8 cellular contexts compared by ENCODE assay signal in genomic region chr10:43078986-43079273, GRCh38. TPM values are rescaled to one million over a fixed set of nuclear protein-coding genes. Genes with fewer than 3 reads are reported as not detected.
DNase-seq lines count a peak whose midpoint lies in the region; ATAC-seq and TF ChIP-seq lines count a peak whose summit lies in the region.

No MANE protein-coding gene starts in this region.

- no peak overlapping the region for H3K9ac ChIP-seq in HCT116 (ENCODE audit: low read length)

- H3K4me2 ChIP-seq in HCT116 (ENCODE audit: low read length) (no peak overlapping the region), hepatocyte (no peak overlapping the region)

- CTCF ChIA-PET in HCT116 (lab: Charles Lee): interaction anchor here (1.0 to 1.5 kb wide), 5 partner anchors 14 to 325 kb away, joined by 3 to 7 read pairs (median 4); no protein-coding TSS in a partner anchor

- no peak overlapping the region for H3K27ac ChIP-seq in HCT116 (ENCODE audit: low read depth, low read length)
- no peak overlapping the region for H3K27ac ChIP-seq in hepatocyte

- no peaks in the 10 kb centered on the region for H4K20me1 ChIP-seq in HCT116 (ENCODE audit: insufficient read depth)
- H4K20me1 ChIP-seq in hepatocyte (ENCODE audit: insufficient read depth, poor library complexity, severe bottlenecking): no peaks in the 10 kb centered on the region

- ATAC-seq in HCT116 (peak; percentile 42), GM21390 (IDR thresholded peaks at IDR 0.05; ENCODE audit: unreplicated experiment) (no peak)

- H3K36me3 Mint-ChIP-seq in CD14-positive monocyte: peaks cover 0 to 1% of the 10 kb centered on the region in 2 donors

- H3K4me3 Mint-ChIP-seq in CD14-positive monocyte: peak overlapping the region in 1 of 2 donors; percentile 63

- POLR2A ChIA-PET in HCT116 (lab: Charles Lee): no interaction called here

- RAD21 ChIA-PET in HCT116 (lab: Charles Lee; ENCODE audit: low non-redundant PET in 1 of 2, low total read pairs in 2 of 2, uncharacterized antibody in 2 of 2, unreplicated experiment in 2 of 2): interaction anchor here (0.7 to 1.2 kb wide), 2 partner anchors 210 to 212 kb away, joined by 3 read pairs; no protein-coding TSS in a partner anchor

- peak; percentile 74 for TF ChIP-seq RAD21 in HCT116 (IDR thresholded peaks at IDR 0.05; ENCODE audit: low read depth)

- DNase-seq in CD14-positive monocyte (ENCODE audit: low spot score) (no peak), HCT116 (ENCODE audit: low read depth, low spot score) (no peak), UCSD-AML1 (lab: John Stamatoyannopoulos, UW; ENCODE audit: unreplicated experiment) (peak; percentile 66), hepatocyte (ENCODE audit: low spot score) (peak; percentile 32), NCI-H2196 (lab: John Stamatoyannopoulos, UW; ENCODE audit: unreplicated experiment) (no peak), T-helper 9 cell (no peak)
- DNase-seq in NK-92 treated with Interleukin-12 subunit alpha and Interleukin-12 subunit beta, amount 100 ng/mL, for 24 hours (lab: John Stamatoyannopoulos, UW): no peak

- no peak overlapping the region for H3K27ac Mint-ChIP-seq in CD14-positive monocyte

- TF ChIP-seq POLR2A in HCT116 (IDR thresholded peaks at IDR 0.05; ENCODE audit: borderline replicate concordance, extremely low read depth, insufficient read depth, insufficient read length): no peak

- intact Hi-C loops in CD14-positive monocyte (cut with micrococcal nuclease): no loop called here
- intact Hi-C loops in HCT116 (cut with micrococcal nuclease): loop anchor here (1.0 to 2.0 kb wide), 2 partner anchors 26 to 213 kb away; no protein-coding TSS in a partner anchor

- peak; percentile 34 for TF ChIP-seq CTCF in CD14-positive monocyte (IDR thresholded peaks at IDR 0.05)
- peak; percentile 57 to 84 (median 80); a peak in 5 of 6 replicates for TF ChIP-seq CTCF in HCT116 (IDR thresholded peaks at IDR 0.05 in 2 of 3, conservative IDR thresholded peaks at IDR 0.05 in 1 of 3; ENCODE audit: borderline replicate concordance in 1 of 3, insufficient read depth in 1 of 3, low read depth in 2 of 3, low read length in 2 of 3)
- peak; percentile 46 for TF ChIP-seq CTCF in hepatocyte (IDR thresholded peaks at IDR 0.05; ENCODE audit: poor library complexity)

- H3K4me1 ChIP-seq in HCT116 (ENCODE audit: control insufficient read depth in 1 of 2, insufficient read depth in 2 of 2, low read length in 2 of 2) (peaks cover 12 to 19% of the 10 kb centered on the region in 2 experiments; a peak in 2 of 4 replicates), hepatocyte (ENCODE audit: insufficient read depth) (no peaks in the 10 kb centered on the region)

- H3K9me2 ChIP-seq in HCT116 (ENCODE audit: insufficient read depth): no peaks in the 10 kb centered on the region
- no peaks in the 10 kb centered on the region for H3K9me2 ChIP-seq in hepatocyte (replicated peaks; ENCODE audit: insufficient read depth)

- H3K9me3 Mint-ChIP-seq in CD14-positive monocyte: peaks cover 0 to 9% (median 0%) of the 10 kb centered on the region in 7 donors

- H3K36me3 ChIP-seq in HCT116 (ENCODE audit: control insufficient read depth in 1 of 2, insufficient read depth in 2 of 2, low read length in 2 of 2) (no peaks in the 10 kb centered on the region), hepatocyte (replicated peaks; ENCODE audit: insufficient read depth, low read depth) (no peaks in the 10 kb centered on the region)

- H3K9me3 ChIP-seq in HCT116 (ENCODE audit: control insufficient read depth in 1 of 2, insufficient read depth in 1 of 2, low read depth in 1 of 2, low read length in 2 of 2) (no peaks in the 10 kb centered on the region), hepatocyte (ENCODE audit: low read depth) (no peaks in the 10 kb centered on the region)

- H2AFZ ChIP-seq in HCT116 (ENCODE audit: low read depth, low read length, poor library complexity, severe bottlenecking): no peak overlapping the region
- H2AFZ ChIP-seq in hepatocyte: no peak overlapping the region

- H3K27me3 ChIP-seq in HCT116 (ENCODE audit: insufficient read depth, low read length): no peaks in the 10 kb centered on the region
- H3K27me3 ChIP-seq in hepatocyte: peaks cover 48% of the 10 kb centered on the region

- H3K4me1 Mint-ChIP-seq in CD14-positive monocyte: peaks cover 47% of the 10 kb centered on the region

- no peak overlapping the region for H3K4me3 ChIP-seq in HCT116 (replicated peaks in 1 of 2; ENCODE audit: low read depth in 1 of 2, low read length in 2 of 2)
- H3K4me3 ChIP-seq in hepatocyte: no peak overlapping the region

- H3K79me2 ChIP-seq in HCT116 (ENCODE audit: insufficient read depth, low read length) (no peaks in the 10 kb centered on the region), hepatocyte (no peaks in the 10 kb centered on the region)

- H3K27me3 Mint-ChIP-seq in CD14-positive monocyte (ENCODE audit: low read depth in 3 of 3): peaks cover 30 to 64% (median 59%) of the 10 kb centered on the region in 3 donors

- no TSS peak for BruUV-seq in HCT116 (replicated peaks; lab: Mats Ljungman, UMichigan)

- 40% methylated on average over 9 of the region's 10 CpGs for WGBS in hepatocyte (ENCODE audit: low lambda C conversion rate, missing lambda C conversion rate)

TF ChIP-seq in HCT116, 20 proteins besides CTCF, POLR2A, EP300 and RAD21:
- TF ChIP-seq ELF1 (IDR thresholded peaks at IDR 0.05; ENCODE audit: borderline replicate concordance, low read depth): no peak
- TF ChIP-seq TCF7L2 (IDR thresholded peaks at IDR 0.05; ENCODE audit: borderline replicate concordance, extremely low read depth, insufficient read depth, insufficient read length): no peak
- no peak for TF ChIP-seq CBX3 (IDR thresholded peaks at IDR 0.05; ENCODE audit: low read depth)
- TF ChIP-seq EGR1 (IDR thresholded peaks at IDR 0.05; ENCODE audit: low read depth): no peak
- TF ChIP-seq EZH2phosphoT487 (IDR thresholded peaks at IDR 0.05; ENCODE audit: borderline replicate concordance): no peak
- TF ChIP-seq, protein P1, sequence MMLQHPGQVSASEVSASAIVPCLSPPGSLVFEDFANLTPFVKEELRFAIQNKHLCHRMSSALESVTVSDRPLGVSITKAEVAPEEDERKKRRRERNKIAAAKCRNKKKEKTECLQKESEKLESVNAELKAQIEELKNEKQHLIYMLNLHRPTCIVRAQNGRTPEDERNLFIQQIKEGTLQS (IDR thresholded peaks at IDR 0.05): no peak
- no peak for TF ChIP-seq SP1 (IDR thresholded peaks at IDR 0.05; ENCODE audit: low read depth)

RNA-seq across cellular contexts. Expression of gene RET, which starts 2.1 kb away (rescaled TPM):
- polyA plus RNA-seq in CD14-positive monocyte: under 1 TPM; 0.08 to 0.14 TPM
- 5.9 TPM for total RNA-seq in HCT116 (2021; ENCODE audit: unreplicated experiment)
- 2.5 and 3.1 TPM in 2 replicates for polyA plus RNA-seq in HCT116 (2012)
- 0.44 and 0.50 TPM in 2 replicates for total RNA-seq in hepatocyte
- not detected in 2 replicates for polyA plus RNA-seq in hepatocyte

RNA-seq across cellular contexts. Expression of gene CSGALNACT2, which starts 59.3 kb away (rescaled TPM):
- polyA plus RNA-seq in CD14-positive monocyte: 10 to 100 TPM; 43.7 to 48.2 TPM
- total RNA-seq in HCT116 (2021; ENCODE audit: unreplicated experiment): 9.9 TPM
- 3.7 and 5.1 TPM in 2 replicates for polyA plus RNA-seq in HCT116 (2012)
- 13.9 and 15.2 TPM in 2 replicates for total RNA-seq in hepatocyte
- polyA plus RNA-seq in hepatocyte: 7.7 and 8.9 TPM in 2 replicates

Comparison
In these comparisons a context has a peak if more than half of its experiments do, and no peak if none do; other contexts are left out.
1. DNase-seq: peak in UCSD-AML1 (single experiment) and hepatocyte (single experiment); none in CD14-positive monocyte (single experiment), HCT116 (single experiment), NK-92 treated with Interleukin-12 subunit alpha and Interleukin-12 subunit beta, amount 100 ng/mL, for 24 hours (single experiment), NCI-H2196 (single experiment) and T-helper 9 cell (single experiment).
2. Peak in every context shown above with its lines, with median percentiles within 50 percentile points of each other: CTCF ChIP-seq.